8 cellular contexts compared by ENCODE assay signal in genomic region chr16:55944377-55944802, GRCh38.
DNase-seq lines count a peak whose midpoint lies in the region; ATAC-seq and TF ChIP-seq lines count a peak whose summit lies in the region.

No MANE protein-coding gene starts in this region.

- H3K27me3 ChIP-seq in H9 (ENCODE audit: insufficient read depth, low read length), result no peaks in the 10 kb centered on the region; the same call in 1 of the 2 replicates
- no peaks in the 10 kb centered on the region for H3K27me3 ChIP-seq in fibroblast of lung (ENCODE audit: control insufficient read depth, insufficient read depth, low read length)

- peak; percentile 93 for TF ChIP-seq CTCF in CD14-positive monocyte (IDR thresholded peaks at IDR 0.05)
- peak; percentile 92 for TF ChIP-seq CTCF in H9 (conservative IDR thresholded peaks at IDR 0.05)
- peak; percentile 92 to 98 for TF ChIP-seq CTCF in fibroblast of lung (conservative IDR thresholded peaks at IDR 0.05 in 1 of 2, IDR thresholded peaks at IDR 0.05 in 1 of 2; ENCODE audit: low read depth in 1 of 2, low read length in 2 of 2)
- peak; percentile 83 for TF ChIP-seq CTCF in natural killer cell (IDR thresholded peaks at IDR 0.05)

- no peaks in the 10 kb centered on the region for H3K23me2 ChIP-seq in H9 (ENCODE audit: insufficient read length, low read depth, low read length, poor library complexity, severe bottlenecking)

- no peak overlapping the region for H3K4me3 Mint-ChIP-seq in CD14-positive monocyte
- no peak overlapping the region for H3K4me3 Mint-ChIP-seq in H9
- H3K4me3 Mint-ChIP-seq in activated T-cell treated with anti-CD3 and anti-CD28 coated beads, Interleukin-2, amount 50 U/mL, for 4 hours, result no peak overlapping the region
- no peak overlapping the region for H3K4me3 Mint-ChIP-seq in natural killer cell

- H2BK12ac ChIP-seq in H9 (ENCODE audit: insufficient read length, low read depth, low read length), result no peak overlapping the region

- no peak overlapping the region for H3K4me2 ChIP-seq in H9 (ENCODE audit: insufficient read depth, insufficient read length, low read length)
- H3K4me2 ChIP-seq in fibroblast of lung (ENCODE audit: extremely low read depth, insufficient read depth, low read length), result no peak overlapping the region

- H3K9ac ChIP-seq in H9 (ENCODE audit: extremely low read depth, insufficient read length, low read length), result no peak overlapping the region
- H3K9ac ChIP-seq in fibroblast of lung (ENCODE audit: insufficient read depth, low read length), result no peak overlapping the region

- no peak overlapping the region for H2BK120ac ChIP-seq in H9 (ENCODE audit: low read depth, low read length, poor library complexity, severe bottlenecking)

- H2AK5ac ChIP-seq in H9 (ENCODE audit: insufficient read length, low read length), result no peak overlapping the region

- H3K27me3 Mint-ChIP-seq in CD14-positive monocyte (ENCODE audit: low read depth in 3 of 3) (peaks cover 2 to 19% (median 10%) of the 10 kb centered on the region in 3 donors), H9 (ENCODE audit: low read depth) (peaks cover 8% of the 10 kb centered on the region), natural killer cell (ENCODE audit: low read depth in 2 of 2) (peaks cover 21 to 66% of the 10 kb centered on the region in 2 donors)
- peaks cover 53% of the 10 kb centered on the region for H3K27me3 Mint-ChIP-seq in activated T-cell treated with anti-CD3 and anti-CD28 coated beads, Interleukin-2, amount 50 U/mL, for 4 hours (ENCODE audit: low read depth)

- no peak overlapping the region for H4K8ac ChIP-seq in H9 (replicated peaks; ENCODE audit: insufficient read length, low read depth, low read length)

- no peak overlapping the region for H2BK5ac ChIP-seq in H9 (ENCODE audit: insufficient read length, low read length)

- H3K14ac ChIP-seq in H9 (ENCODE audit: insufficient read depth, low read length), result no peak overlapping the region

- no peak overlapping the region for H3K23ac ChIP-seq in H9 (ENCODE audit: insufficient read length, low read depth, low read length)

- intact Hi-C loops in CD14-positive monocyte (cut with micrococcal nuclease) (loop anchor here (1.0 to 2.0 kb wide), 2 partner anchors 374 kb away; no protein-coding TSS in a partner anchor), natural killer cell (cut with micrococcal nuclease) (loop anchor here (1.0 kb wide), 1 partner anchor 374 kb away; no protein-coding TSS in a partner anchor)

- H4K20me1 ChIP-seq in H9 (ENCODE audit: control insufficient read depth, insufficient read depth, insufficient read length) (no peaks in the 10 kb centered on the region), fibroblast of lung (ENCODE audit: control insufficient read depth, extremely low read depth, insufficient read depth, low read length) (no peaks in the 10 kb centered on the region)

- no peak overlapping the region for H4K91ac ChIP-seq in H9 (ENCODE audit: insufficient read length, low read depth, low read length)

- H3K36me3 Mint-ChIP-seq in CD14-positive monocyte (no peaks in the 10 kb centered on the region), H9 (ENCODE audit: insufficient read depth in 1 of 3, low read depth in 3 of 3) (no peaks in the 10 kb centered on the region), natural killer cell (no peaks in the 10 kb centered on the region)
- no peaks in the 10 kb centered on the region for H3K36me3 Mint-ChIP-seq in activated T-cell treated with anti-CD3 and anti-CD28 coated beads, Interleukin-2, amount 50 U/mL, for 4 hours (ENCODE audit: insufficient read depth)

- no peak overlapping the region for H3T11ph ChIP-seq in H9 (ENCODE audit: low read length)

- H3K27ac ChIP-seq in H9 (ENCODE audit: insufficient read length, low read depth, low read length) (no peak overlapping the region), fibroblast of lung (ENCODE audit: insufficient read depth, low read length) (no peak overlapping the region)

- no peak overlapping the region for H3K4ac ChIP-seq in H9 (ENCODE audit: low read depth, low read length)

- H3K9me3 Mint-ChIP-seq in CD14-positive monocyte, result peaks cover 0 to 5% (median 0%) of the 10 kb centered on the region in 7 donors
- no peaks in the 10 kb centered on the region for H3K9me3 Mint-ChIP-seq in H9
- H3K9me3 Mint-ChIP-seq in activated T-cell treated with anti-CD3 and anti-CD28 coated beads, Interleukin-2, amount 50 U/mL, for 4 hours, result peaks cover 4% of the 10 kb centered on the region
- peaks cover 0 to 3% of the 10 kb centered on the region in 2 donors for H3K9me3 Mint-ChIP-seq in natural killer cell

- H2AFZ ChIP-seq in H9 (ENCODE audit: low read length) (no peak overlapping the region), fibroblast of lung (ENCODE audit: low read length) (no peak overlapping the region)

- H3K56ac ChIP-seq in H9 (ENCODE audit: insufficient read length, low read depth, low read length), result no peak overlapping the region

- peaks cover 3% of the 10 kb centered on the region; the same call in 1 of the 2 replicates for H3K4me1 ChIP-seq in H9 (ENCODE audit: insufficient read depth, low read length)
- no peaks in the 10 kb centered on the region for H3K4me1 ChIP-seq in fibroblast of lung (ENCODE audit: control insufficient read depth, extremely low read depth, insufficient read depth, low read length)

- peak; percentile 48 to 54 for ATAC-seq in activated T-cell treated with anti-CD3 and anti-CD28 coated beads, Interleukin-2, amount 50 U/mL, for 4 hours
- ATAC-seq in natural killer cell, result peak in 1 of 3 donors; percentile 67
- no peak for ATAC-seq in stimulated activated naive CD8-positive, alpha-beta T cell treated with anti-CD3 and anti-CD28 coated beads, Interleukin-15, Interleukin-2, amounts not matched to agents 100 U/mL and 50 U/mL, for 24 hours

- no peaks in the 10 kb centered on the region for H3K4me1 Mint-ChIP-seq in CD14-positive monocyte
- H3K4me1 Mint-ChIP-seq in H9, result peaks cover 3 to 9% of the 10 kb centered on the region in 2 experiments; a peak in 3 of 4 replicates
- H3K4me1 Mint-ChIP-seq in activated T-cell treated with anti-CD3 and anti-CD28 coated beads, Interleukin-2, amount 50 U/mL, for 4 hours (ENCODE audit: low read depth), result peaks cover 1% of the 10 kb centered on the region
- H3K4me1 Mint-ChIP-seq in natural killer cell, result no peaks in the 10 kb centered on the region

- H3K79me2 ChIP-seq in H9 (ENCODE audit: insufficient read depth, low read length) (no peaks in the 10 kb centered on the region), fibroblast of lung (ENCODE audit: control insufficient read depth, insufficient read depth, low read length) (no peaks in the 10 kb centered on the region)

- H2BK15ac ChIP-seq in H9 (ENCODE audit: low read depth, low read length), result no peak overlapping the region

- H3K4me3 ChIP-seq in fibroblast of lung (replicated peaks in 1 of 4; ENCODE audit: control extremely low read depth in 1 of 4, insufficient read depth in 1 of 4, low read depth in 3 of 4, low read length in 4 of 4), result no peak overlapping the region

- no peaks in the 10 kb centered on the region for H3K9me3 ChIP-seq in H9 (ENCODE audit: control insufficient read depth, low read depth, low read length)
- no peaks in the 10 kb centered on the region for H3K9me3 ChIP-seq in fibroblast of lung (ENCODE audit: control insufficient read depth, insufficient read depth, low read depth, low read length)

- H2BK20ac ChIP-seq in H9 (ENCODE audit: low read depth, low read length, poor library complexity, severe bottlenecking), result no peak overlapping the region

- no peak overlapping the region for H4K5ac ChIP-seq in H9 (ENCODE audit: insufficient read length, low read depth, low read length)

- peak; percentile 49 for DNase-seq in CD14-positive monocyte (ENCODE audit: low spot score)
- peak; percentile 72 for DNase-seq in H9
- peak; percentile 20 for DNase-seq in NCI-H82 treated with DMSO at 0.1 percent for 48 hours (lab: John Stamatoyannopoulos, UW; ENCODE audit: unreplicated experiment)
- peak; percentile 37 for DNase-seq in activated T-cell treated with anti-CD3 and anti-CD28 coated beads, Interleukin-2, amount 50 U/mL, for 4 hours
- peak; percentile 47 to 77 for DNase-seq in fibroblast of lung (ENCODE audit: low read depth in 2 of 2)
- peak; percentile 21 for DNase-seq in natural killer cell
- peak; percentile 52 for DNase-seq in stimulated activated naive CD8-positive, alpha-beta T cell treated with anti-CD3 and anti-CD28 coated beads, Interleukin-15, Interleukin-2, amounts not matched to agents 100 U/mL and 50 U/mL, for 24 hours
- DNase-seq in GOT3 (lab: John Stamatoyannopoulos, UW), result no peak

- no peak overlapping the region for H3K18ac ChIP-seq in H9 (ENCODE audit: insufficient read length, low read depth, low read length)

- no peaks in the 10 kb centered on the region for H3K36me3 ChIP-seq in fibroblast of lung (ENCODE audit: control insufficient read depth, insufficient read depth, low read length)

- WGBS in H9 (ENCODE audit: extremely low coverage, insufficient read length, low lambda C conversion rate), result no CpG with 5 or more reads among the region's 8 CpGs

- no peaks in the 10 kb centered on the region for H3K79me1 ChIP-seq in H9 (ENCODE audit: insufficient read depth, low read depth, low read length, poor library complexity, severe bottlenecking)

- H3K27ac Mint-ChIP-seq in CD14-positive monocyte, result no peak overlapping the region
- no peak overlapping the region for H3K27ac Mint-ChIP-seq in H9
- H3K27ac Mint-ChIP-seq in natural killer cell, result no peak overlapping the region
